In the genomic region with DNA sequence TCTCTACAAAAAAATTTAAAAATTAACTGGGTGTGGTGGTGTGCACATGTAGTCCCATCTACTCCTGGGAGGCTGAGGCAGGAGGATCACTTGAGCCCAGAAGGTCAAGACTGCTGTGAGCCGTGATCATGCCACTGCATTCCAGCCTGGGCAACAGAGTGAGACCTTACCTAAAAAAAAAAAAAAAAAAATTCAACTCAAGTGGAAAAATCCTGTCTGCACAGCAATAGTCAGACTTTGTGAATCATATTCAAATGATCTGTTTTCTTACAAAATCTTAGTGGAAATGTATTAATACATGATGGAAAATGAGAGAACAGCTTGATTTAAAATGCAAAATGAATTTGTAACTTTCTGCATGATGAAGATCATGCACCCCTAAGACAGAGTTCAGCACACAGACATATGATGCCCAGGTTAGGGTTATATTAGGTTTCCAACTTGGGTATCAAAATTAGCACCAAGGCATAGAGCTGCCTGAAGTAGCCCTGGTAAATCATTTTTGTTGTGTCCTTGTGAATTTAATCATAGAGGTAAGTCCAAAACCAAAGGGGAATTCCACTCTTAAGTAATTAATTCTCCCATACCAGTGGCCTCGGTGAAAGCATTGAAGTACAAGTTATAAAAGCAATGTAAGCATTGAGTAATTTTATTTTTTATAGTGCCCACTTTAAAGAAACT, we compare ENCODE assay signal across 12 cellular contexts.
DNase-seq lines count a peak whose midpoint lies in the region; ATAC-seq lines count a peak whose summit lies in the region.
"Had no signal": no experiment of that assay in that cellular context is flagged by ENCODE, and none has a peak within 500 bp of the region (broad histone marks: within the 10 kb centered on the region; RNA-seq: fewer than 3 reads in every experiment).

No MANE protein-coding gene starts in this region.

- no peak for DNase-seq in activated T-cell treated with anti-CD3 and anti-CD28 coated beads, Interleukin-2, amount 50 U/mL, for 4 hours
- DNase-seq in activated T-cell treated with anti-CD3 and anti-CD28 coated beads, Interleukin-2, amount 50 U/mL, for 1 hour, result no peak
- DNase-seq in activated naive CD8-positive, alpha-beta T cell treated with anti-CD3 and anti-CD28 coated beads for 36 hours, result no peak
- no peak for DNase-seq in stimulated activated naive CD8-positive, alpha-beta T cell treated with anti-CD3 and anti-CD28 coated beads, Interleukin-15, Interleukin-2, amounts not matched to agents 100 U/mL and 50 U/mL, for 24 hours
- DNase-seq in AG08395 (ENCODE audit: low spot score) (no peak), Ammon's horn (ENCODE audit: low spot score) (no peak), DMS53 (lab: John Stamatoyannopoulos, UW) (no peak)
- DNase-seq: activated CD4-positive, alpha-beta T cell treated with anti-CD3 and anti-CD28 coated beads, Interleukin-2, amount 50 U/mL, for 1 hour; NCI-H187; NCI-H524 treated with DMSO at 0.1 percent for 48 hours had no signal

- peak; percentile 81 for ATAC-seq in activated T-cell treated with anti-CD3 and anti-CD28 coated beads, Interleukin-2, amount 50 U/mL, for 4 hours
- ATAC-seq in HG02981 (IDR thresholded peaks at IDR 0.05; ENCODE audit: unreplicated experiment), result peak; percentile 52
- peak; percentile 84 for ATAC-seq in stimulated activated naive CD8-positive, alpha-beta T cell treated with anti-CD3 and anti-CD28 coated beads, Interleukin-15, Interleukin-2, amounts not matched to agents 100 U/mL and 50 U/mL, for 24 hours

- peaks cover 68% of the 10 kb centered on the region for H3K4me1 Mint-ChIP-seq in activated T-cell treated with anti-CD3 and anti-CD28 coated beads, Interleukin-2, amount 50 U/mL, for 4 hours (ENCODE audit: low read depth)
- peaks cover 62% of the 10 kb centered on the region for H3K4me1 Mint-ChIP-seq in activated naive CD8-positive, alpha-beta T cell treated with anti-CD3 and anti-CD28 coated beads for 36 hours

- no peaks in the 10 kb centered on the region for H3K9me3 Mint-ChIP-seq in activated T-cell treated with anti-CD3 and anti-CD28 coated beads, Interleukin-2, amount 50 U/mL, for 4 hours
- H3K9me3 Mint-ChIP-seq in activated naive CD8-positive, alpha-beta T cell treated with anti-CD3 and anti-CD28 coated beads for 36 hours, result peaks cover 8% of the 10 kb centered on the region

- peak overlapping the region; percentile 95 for H3K27ac Mint-ChIP-seq in activated naive CD8-positive, alpha-beta T cell treated with anti-CD3 and anti-CD28 coated beads for 36 hours
- H3K27ac Mint-ChIP-seq: progenitor cell of endocrine pancreas had no signal

- peak overlapping the region; percentile 42 for H3K4me3 Mint-ChIP-seq in activated T-cell treated with anti-CD3 and anti-CD28 coated beads, Interleukin-2, amount 50 U/mL, for 4 hours
- H3K4me3 Mint-ChIP-seq in activated naive CD8-positive, alpha-beta T cell treated with anti-CD3 and anti-CD28 coated beads for 36 hours, result peak overlapping the region; percentile 25

- H3K36me3 Mint-ChIP-seq in activated T-cell treated with anti-CD3 and anti-CD28 coated beads, Interleukin-2, amount 50 U/mL, for 4 hours (ENCODE audit: insufficient read depth), result peaks cover 16% of the 10 kb centered on the region
- H3K36me3 Mint-ChIP-seq in activated naive CD8-positive, alpha-beta T cell treated with anti-CD3 and anti-CD28 coated beads for 36 hours, result peaks cover 34% of the 10 kb centered on the region

- H3K27me3 Mint-ChIP-seq in activated T-cell treated with anti-CD3 and anti-CD28 coated beads, Interleukin-2, amount 50 U/mL, for 4 hours (ENCODE audit: low read depth), result no peaks in the 10 kb centered on the region
- no peaks in the 10 kb centered on the region for H3K27me3 Mint-ChIP-seq in activated naive CD8-positive, alpha-beta T cell treated with anti-CD3 and anti-CD28 coated beads for 36 hours
- H3K27me3 Mint-ChIP-seq: progenitor cell of endocrine pancreas had no signal
